Comparison of ENCODE assay signal across 8 cellular contexts in the genomic region with DNA sequence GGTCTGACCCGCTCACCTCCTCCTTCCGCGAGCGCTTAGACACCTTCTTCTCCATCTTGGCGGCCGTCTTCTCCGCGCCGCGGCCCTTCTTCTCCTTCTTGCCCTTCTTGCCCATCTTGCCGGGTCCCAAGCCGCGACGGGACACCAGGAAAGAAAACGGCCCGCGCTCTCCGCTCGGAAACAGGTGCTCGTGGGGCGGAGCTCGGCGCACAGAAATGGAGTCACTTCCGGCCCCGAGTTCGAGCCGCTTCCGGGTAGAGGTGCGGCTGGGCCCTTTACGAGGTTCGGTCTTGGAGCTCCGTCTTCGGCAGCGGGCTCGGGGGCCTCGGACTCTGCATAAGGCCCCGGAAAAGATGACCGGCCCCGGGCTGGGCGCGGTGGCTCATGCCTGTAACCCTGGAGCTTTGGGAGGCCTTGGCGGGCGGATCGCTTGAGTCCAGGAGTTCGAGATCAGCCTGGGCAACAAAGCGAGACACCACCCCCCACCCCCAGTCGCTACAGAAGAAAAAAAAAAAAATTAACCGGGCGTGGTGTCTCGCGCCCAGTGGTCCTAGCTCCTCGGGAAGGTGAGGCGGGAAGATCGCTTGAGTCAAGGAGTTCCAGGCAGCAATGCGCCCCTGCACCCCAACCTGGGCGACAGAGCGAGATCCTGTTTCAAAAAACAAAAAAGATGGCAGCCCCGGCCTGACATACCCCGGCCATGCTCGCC. TPM values are rescaled to one million over a fixed set of nuclear protein-coding genes. Genes with fewer than 3 reads are reported as not detected.
DNase-seq lines count a peak whose midpoint lies in the region; ATAC-seq and TF ChIP-seq lines count a peak whose summit lies in the region.

A gene (minus strand): TSS at position 211 of the 709 bp plus-strand sequence. CDS start 96 bp downstream, at position 115.

- ATAC-seq in HG03039 (IDR thresholded peaks at IDR 0.05; ENCODE audit: unreplicated experiment) = peak; percentile 74
- peak; percentile 88 for ATAC-seq in activated CD4-positive, alpha-beta T cell treated with anti-CD3 and anti-CD28 coated beads for 36 hours

- no peaks in the 10 kb centered on the region for H3K27me3 Mint-ChIP-seq in activated CD4-positive, alpha-beta T cell treated with anti-CD3 and anti-CD28 coated beads for 36 hours
- no peaks in the 10 kb centered on the region for H3K27me3 Mint-ChIP-seq in chondrocyte (ENCODE audit: low read depth)

- CTCF ChIA-PET in activated CD4-positive, alpha-beta T cell treated with anti-CD3 and anti-CD28 coated beads for 36 hours (lab: Charles Lee) = interaction anchor here (0.5 to 1.3 kb wide), 6 partner anchors 9 to 670 kb away, joined by 3 to 5 read pairs (median 3); no protein-coding TSS in a partner anchor

- H3K27ac Mint-ChIP-seq in activated CD4-positive, alpha-beta T cell treated with anti-CD3 and anti-CD28 coated beads for 36 hours = peak within 1 kb of the TSS; percentile 99
- peak within 1 kb of the TSS; percentile 95 for H3K27ac Mint-ChIP-seq in chondrocyte (ENCODE audit: unreplicated experiment)

- peaks cover 35% of the 10 kb centered on the region for H3K4me1 Mint-ChIP-seq in activated CD4-positive, alpha-beta T cell treated with anti-CD3 and anti-CD28 coated beads for 36 hours
- peaks cover 17% of the 10 kb centered on the region for H3K4me1 Mint-ChIP-seq in chondrocyte (ENCODE audit: low read depth)

- H3K9me3 Mint-ChIP-seq in activated CD4-positive, alpha-beta T cell treated with anti-CD3 and anti-CD28 coated beads for 36 hours (ENCODE audit: low read depth) = no peaks in the 10 kb centered on the region
- no peaks in the 10 kb centered on the region for H3K9me3 Mint-ChIP-seq in chondrocyte (ENCODE audit: low read depth)

- intact Hi-C loops in activated CD4-positive, alpha-beta T cell treated with anti-CD3 and anti-CD28 coated beads for 36 hours (cut with DNase I, micrococcal nuclease) = loop anchor here (1.0 to 5.0 kb wide), 9 partner anchors 53 to 1211 kb away; a partner anchor contains a TSS

- no peak for TF ChIP-seq CTCF in chondrocyte (IDR thresholded peaks at IDR 0.05)

- peaks cover 36% of the 10 kb centered on the region for H3K36me3 Mint-ChIP-seq in activated CD4-positive, alpha-beta T cell treated with anti-CD3 and anti-CD28 coated beads for 36 hours (ENCODE audit: low read depth)
- H3K36me3 Mint-ChIP-seq in chondrocyte (ENCODE audit: low read depth) = peaks cover 1% of the 10 kb centered on the region

- DNase-seq in NCI-H82 (lab: John Stamatoyannopoulos, UW) (peak; percentile 86), NCI-H82 treated with DMSO at 0.1 percent for 48 hours (lab: John Stamatoyannopoulos, UW; ENCODE audit: unreplicated experiment) (no peak), NCI-H460 (ENCODE audit: extremely low read depth, low read depth) (peak; percentile 69), chondrocyte (ENCODE audit: low spot score) (no peak), kidney glomerular epithelial cell (lab: John Stamatoyannopoulos, UW) (peak; percentile 59)
- peak; percentile 94 for DNase-seq in activated CD4-positive, alpha-beta T cell treated with anti-CD3 and anti-CD28 coated beads for 36 hours
- peak; percentile 74 to 85 for DNase-seq in stimulated activated CD4-positive, alpha-beta T cell treated with anti-CD3 and anti-CD28 coated beads, Interleukin-15, amount 100 ng/mL, for 48 hours (ENCODE audit: low read depth in 2 of 2)

- POLR2A ChIA-PET in activated CD4-positive, alpha-beta T cell treated with anti-CD3 and anti-CD28 coated beads for 36 hours (lab: Charles Lee) = interaction anchor here (0.5 to 3.0 kb wide), 7 partner anchors 9 to 899 kb away, joined by 3 to 13 read pairs (median 3); a partner anchor contains a TSS

- H3K4me3 Mint-ChIP-seq in activated CD4-positive, alpha-beta T cell treated with anti-CD3 and anti-CD28 coated beads for 36 hours = peak within 1 kb of the TSS; percentile 100
- H3K4me3 Mint-ChIP-seq in chondrocyte (ENCODE audit: unreplicated experiment) = peak within 1 kb of the TSS; percentile 100

RNA-seq across cellular contexts. Expression of the gene that starts here (rescaled TPM):
- total RNA-seq in NCI-H460 (2014; rRNA removed; shearing (Covaris generic)) = 15.1 and 20.7 TPM in 2 replicates
- polyA plus RNA-seq in NCI-H460 (2014; cell fraction: nucleus; rRNA removed) = 56.3 and 59.5 TPM in 2 replicates
- 10 to 100 TPM; 67.0 to 77.3 TPM for total RNA-seq in activated CD4-positive, alpha-beta T cell treated with anti-CD3 and anti-CD28 coated beads for 36 hours
- total RNA-seq in chondrocyte = 19.8 to 21.2 TPM (median 20.5 TPM) in 3 replicates

Comparison
In these comparisons a context has a peak if more than half of its experiments do, and no peak if none do; other contexts are left out.
1. DNase-seq: peak in NCI-H82 (single experiment), NCI-H460 (single experiment), activated CD4-positive, alpha-beta T cell treated with anti-CD3 and anti-CD28 coated beads for 36 hours (single experiment), kidney glomerular epithelial cell (single experiment) and stimulated activated CD4-positive, alpha-beta T cell treated with anti-CD3 and anti-CD28 coated beads, Interleukin-15, amount 100 ng/mL, for 48 hours (2 of 2); none in NCI-H82 treated with DMSO at 0.1 percent for 48 hours (single experiment) and chondrocyte (single experiment).